8 cellular contexts compared by ENCODE assay signal in the genomic region with DNA sequence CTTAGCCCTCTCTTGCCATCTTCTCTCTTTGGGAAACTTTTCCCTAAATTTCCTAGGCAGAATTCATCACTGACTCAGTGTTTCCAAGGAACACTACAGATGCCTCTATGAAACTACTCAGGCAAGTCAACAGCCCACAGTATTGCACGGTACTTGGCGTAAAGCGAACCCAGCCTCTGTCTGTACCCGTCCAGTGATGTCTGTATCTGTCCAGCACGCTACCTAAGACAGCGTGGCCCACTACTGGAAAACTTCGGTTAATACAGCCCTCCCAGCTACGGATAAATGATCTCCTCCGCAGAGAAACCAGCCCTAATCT.
A peak's percentile ranks its signal among the peaks of the same experiment; 100 is the strongest.
DNase-seq lines count a peak whose midpoint lies in the region; FAIRE-seq and TF ChIP-seq lines count a peak whose summit lies in the region.

No MANE protein-coding gene starts in this region.

- CTCF ChIA-PET in HEK293 (lab: Yijun Ruan, JAX), result interaction anchor here (0.6 to 2.3 kb wide), 6 partner anchors 10 to 187 kb away, joined by 3 to 17 read pairs (median 6); no protein-coding TSS in a partner anchor

- peaks cover 33% of the 10 kb centered on the region for H3K79me2 ChIP-seq in OCI-LY3 (ENCODE audit: low read length)

- 0 out of 2 replicates have a peak overlapping the region, but pooled peaks have one; percentile 13 for H2AFZ ChIP-seq in OCI-LY3 (ENCODE audit: low read depth, low read length)

- no peaks in the 10 kb centered on the region for H3K9me3 ChIP-seq in HEK293 (ENCODE audit: control insufficient read depth, insufficient read depth, low read depth, low read length)
- no peaks in the 10 kb centered on the region for H3K9me3 ChIP-seq in OCI-LY3 (ENCODE audit: insufficient read depth, low read length)
- H3K9me3 ChIP-seq in effector memory CD4-positive, alpha-beta T cell (ENCODE audit: control insufficient read depth, low read length), result no peaks in the 10 kb centered on the region
- no peaks in the 10 kb centered on the region for H3K9me3 ChIP-seq in muscle layer of duodenum (ENCODE audit: control insufficient read depth in 1 of 2, low read length in 2 of 2)

- peak overlapping the region; percentile 94 for H3K4me2 ChIP-seq in OCI-LY3 (ENCODE audit: low read length)

- DNase-seq in GM06990 (ENCODE audit: extremely low read depth, insufficient read length) (no peak), D721Med (ENCODE audit: insufficient read length, low spot score) (no peak), activated gamma-delta T cell treated with Interleukin-2 at 50 U/mL for 16 hours (no peak), HuH-7.5 (ENCODE audit: low spot score) (no peak)
- no peak for DNase-seq in effector memory CD4-positive, alpha-beta T cell

- H3K4me3 ChIP-seq in GM06990 (replicated peaks; ENCODE audit: low read depth, low read length) (peak overlapping the region; percentile 97), HEK293 (ENCODE audit: low read depth, low read length) (peak overlapping the region; percentile 87), OCI-LY3 (ENCODE audit: low read length) (peak overlapping the region; percentile 85), muscle layer of duodenum (ENCODE audit: low read depth in 1 of 2, low read length in 2 of 2) (peak overlapping the region; percentile 92 to 95)
- peak overlapping the region; percentile 85 for H3K4me3 ChIP-seq in effector memory CD4-positive, alpha-beta T cell (ENCODE audit: insufficient read depth, low read depth, low read length, poor library complexity, severe bottlenecking)

- POLR2A ChIA-PET in HEK293 (lab: Yijun Ruan, JAX), result interaction anchor here (0.5 to 2.2 kb wide), 29 partner anchors 8 to 523 kb away, joined by 3 to 43 read pairs (median 4); partner anchors contain the start of genes CHRNA5, CIB2, HYKK and IDH3A

- no peaks in the 10 kb centered on the region for H3K27me3 ChIP-seq in GM06990 (replicated peaks; ENCODE audit: control insufficient read depth, insufficient read depth, low read length)
- no peaks in the 10 kb centered on the region for H3K27me3 ChIP-seq in OCI-LY3 (ENCODE audit: low read depth, low read length)
- no peaks in the 10 kb centered on the region for H3K27me3 ChIP-seq in effector memory CD4-positive, alpha-beta T cell (replicated peaks; ENCODE audit: control insufficient read depth, insufficient read depth, low read length, poor library complexity, severe bottlenecking)
- H3K27me3 ChIP-seq in muscle layer of duodenum (ENCODE audit: low read depth, low read length), result no peaks in the 10 kb centered on the region

- no peaks in the 10 kb centered on the region for H4K20me1 ChIP-seq in OCI-LY3 (ENCODE audit: insufficient read depth, low read length)

- no peak for FAIRE-seq in D721Med (lab: Jason Lieb, UNC)

- H3K4me1 ChIP-seq in HEK293 (ENCODE audit: control insufficient read depth, insufficient read depth, low read length) (no peaks in the 10 kb centered on the region), OCI-LY3 (ENCODE audit: low read length) (peaks cover 32% of the 10 kb centered on the region), muscle layer of duodenum (ENCODE audit: control insufficient read depth in 1 of 2, insufficient read depth in 2 of 2, low read length in 2 of 2) (peaks cover 5 to 15% of the 10 kb centered on the region in 2 donors)
- H3K4me1 ChIP-seq in effector memory CD4-positive, alpha-beta T cell (ENCODE audit: control insufficient read depth, insufficient read depth, low read length, poor library complexity, severe bottlenecking), result peaks cover 6% of the 10 kb centered on the region

- H3K36me3 ChIP-seq in GM06990 (ENCODE audit: control insufficient read depth, insufficient read depth, low read length), result peaks cover 6% of the 10 kb centered on the region
- peaks cover 0 to 15% of the 10 kb centered on the region in 2 experiments; a peak in 1 of 3 replicates for H3K36me3 ChIP-seq in HEK293 (ENCODE audit: control insufficient read depth in 2 of 2, insufficient read depth in 1 of 2, low read length in 2 of 2)
- H3K36me3 ChIP-seq in OCI-LY3 (replicated peaks; ENCODE audit: low read depth, low read length), result peaks cover 2% of the 10 kb centered on the region
- peaks cover 6% of the 10 kb centered on the region for H3K36me3 ChIP-seq in effector memory CD4-positive, alpha-beta T cell (ENCODE audit: control insufficient read depth, insufficient read depth, low read length)
- H3K36me3 ChIP-seq in muscle layer of duodenum (ENCODE audit: control insufficient read depth in 1 of 2, insufficient read depth in 2 of 2, low read length in 2 of 2), result peaks cover 10 to 12% of the 10 kb centered on the region in 2 donors

- peak overlapping the region; percentile 69 for H3K9ac ChIP-seq in OCI-LY3 (ENCODE audit: low read length)

- TF ChIP-seq CTCF in GM06990 (IDR thresholded peaks at IDR 0.05; ENCODE audit: insufficient read depth, low read length, poor library complexity, severe bottlenecking), result no peak
- no peak for TF ChIP-seq CTCF in HEK293 (tag by site-specific recombination; IDR thresholded peaks at IDR 0.05)
- TF ChIP-seq CTCF in OCI-LY3 (IDR thresholded peaks at IDR 0.05; ENCODE audit: low read depth, low read length), result no peak
- TF ChIP-seq CTCF in D721Med (IDR thresholded peaks at IDR 0.05; ENCODE audit: insufficient read depth, missing control alignments), result no peak

- H3K27ac ChIP-seq in HEK293 (ENCODE audit: extremely low read depth, low read depth, low read length), result peak overlapping the region; percentile 24; the same call in 1 of the 2 replicates
- H3K27ac ChIP-seq in OCI-LY3 (ENCODE audit: low read length), result no peak overlapping the region
- peak overlapping the region; percentile 72 for H3K27ac ChIP-seq in effector memory CD4-positive, alpha-beta T cell (ENCODE audit: insufficient read depth, low read length, poor library complexity, severe bottlenecking)
- H3K27ac ChIP-seq in muscle layer of duodenum (ENCODE audit: low read length), result peak overlapping the region; percentile 88

TF ChIP-seq in HEK293, 187 proteins besides CTCF, POLR2A, EP300 and RAD21 (continues in another document):
- TF ChIP-seq ZNF560 (tag by site-specific recombination; IDR thresholded peaks at IDR 0.05; ENCODE audit: borderline replicate concordance) (no peak), SP7 (tag by site-specific recombination; IDR thresholded peaks at IDR 0.05) (no peak), ZNF629 (tag by site-specific recombination; IDR thresholded peaks at IDR 0.05) (no peak), ZNF518A (tag by site-specific recombination; conservative IDR thresholded peaks at IDR 0.05; ENCODE audit: low read depth) (no peak), ZNF350 (tag by site-specific recombination; IDR thresholded peaks at IDR 0.05) (no peak), ZNF747 (tag by site-specific recombination; IDR thresholded peaks at IDR 0.05) (no peak), ZNF169 (tag by site-specific recombination; IDR thresholded peaks at IDR 0.05) (no peak), ZNF426 (tag by site-specific recombination; IDR thresholded peaks at IDR 0.05) (no peak), ZNF830 (tag by site-specific recombination; IDR thresholded peaks at IDR 0.05; ENCODE audit: low read depth) (no peak), ZFHX2 (tag by site-specific recombination; conservative IDR thresholded peaks at IDR 0.05) (no peak), ZNF138 (tag by site-specific recombination; IDR thresholded peaks at IDR 0.05; ENCODE audit: borderline replicate concordance) (no peak), ZBTB7A (tag by site-specific recombination; IDR thresholded peaks at IDR 0.05; ENCODE audit: low read depth) (no peak)
